Comparison of ENCODE assay signal across 8 cellular contexts in the genomic region with DNA sequence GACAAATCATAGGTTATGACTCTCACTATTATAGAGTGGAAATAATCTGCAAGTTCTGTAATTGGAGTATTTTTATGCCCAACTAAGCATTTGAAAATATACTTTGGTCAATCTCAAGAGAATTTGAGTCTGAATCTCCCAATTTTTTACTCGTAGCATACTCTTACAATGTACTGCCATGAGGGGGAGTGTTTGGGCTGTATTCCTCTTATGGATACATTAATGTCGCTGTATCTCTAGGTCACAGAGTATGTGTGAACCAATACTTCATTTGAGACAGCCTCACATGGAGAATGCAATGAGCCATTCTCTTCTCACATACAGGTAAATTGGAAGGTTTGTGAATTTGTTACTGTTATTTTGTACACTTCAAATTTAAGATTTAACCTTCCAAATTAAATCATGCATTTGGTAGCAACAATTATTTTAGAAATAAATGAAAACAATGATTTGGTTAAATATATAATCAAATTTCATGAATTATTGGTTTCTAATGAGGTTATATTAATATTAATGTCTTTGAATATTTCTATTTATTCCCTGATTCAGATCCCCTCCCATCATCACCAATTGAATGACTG. TPM values are rescaled to one million over a fixed set of nuclear protein-coding genes. Genes with fewer than 3 reads are reported as not detected.
DNase-seq lines count a peak whose midpoint lies in the region; ATAC-seq, FAIRE-seq and TF ChIP-seq lines count a peak whose summit lies in the region.

No MANE protein-coding gene starts in this region.

- H3K4me1 Mint-ChIP-seq in activated CD4-positive, alpha-beta T cell treated with anti-CD3 and anti-CD28 coated beads, Interleukin-2, amount 10 ng/mL, durations not matched to agents 24 days and 14 days = peaks cover 5% of the 10 kb centered on the region

- ATAC-seq in HG03135 (IDR thresholded peaks at IDR 0.05; ENCODE audit: unreplicated experiment) (peak; percentile 97), gastroesophageal sphincter (peak; percentile 69), psoas muscle (peak in 3 of 4 donors; percentile 49 to 54 (median 52))

- no peak for TF ChIP-seq EP300 in gastroesophageal sphincter (IDR thresholded peaks at IDR 0.05)

- H3K36me3 Mint-ChIP-seq in activated CD4-positive, alpha-beta T cell treated with anti-CD3 and anti-CD28 coated beads, Interleukin-2, amount 10 ng/mL, durations not matched to agents 24 days and 14 days (ENCODE audit: low read depth) = no peaks in the 10 kb centered on the region

- H3K4me3 Mint-ChIP-seq in activated CD4-positive, alpha-beta T cell treated with anti-CD3 and anti-CD28 coated beads, Interleukin-2, amount 10 ng/mL, durations not matched to agents 24 days and 14 days = no peak overlapping the region

- no peak overlapping the region for H3K27ac Mint-ChIP-seq in activated CD4-positive, alpha-beta T cell treated with anti-CD3 and anti-CD28 coated beads, Interleukin-2, amount 10 ng/mL, durations not matched to agents 24 days and 14 days

- H3K4me1 ChIP-seq in gastroesophageal sphincter (peaks cover 0 to 3% (median 0%) of the 10 kb centered on the region in 3 donors), psoas muscle (no peaks in the 10 kb centered on the region)

- intact Hi-C loops in activated CD4-positive, alpha-beta T cell treated with anti-CD3 and anti-CD28 coated beads, Interleukin-2, amount 10 ng/mL, durations not matched to agents 24 days and 14 days (cut with micrococcal nuclease) = loop anchor here (1.0 to 5.0 kb wide), 6 partner anchors 35 to 215 kb away; partner anchors contain the start of gene SLC9C1
- intact Hi-C loops in psoas muscle (cut with DNase I) = loop anchor here in 1 of 2 donors (10.0 kb wide), 1 partner anchor 187 kb away; no protein-coding TSS in a partner anchor

- H3K27me3 ChIP-seq in gastroesophageal sphincter (no peaks in the 10 kb centered on the region), psoas muscle (ENCODE audit: insufficient read depth in 3 of 3, low read length in 2 of 3) (no peaks in the 10 kb centered on the region)

- no peak overlapping the region for H3K27ac ChIP-seq in gastroesophageal sphincter
- H3K27ac ChIP-seq in psoas muscle = no peak overlapping the region

- FAIRE-seq in GM19239 (lab: Jason Lieb, UNC) = peak; percentile 84

- TF ChIP-seq CTCF in gastroesophageal sphincter (IDR thresholded peaks at IDR 0.05) = peak; percentile 27 to 69 (median 62)
- TF ChIP-seq CTCF in psoas muscle (IDR thresholded peaks at IDR 0.05) = peak; percentile 43

- peaks cover 8% of the 10 kb centered on the region for H3K27me3 Mint-ChIP-seq in activated CD4-positive, alpha-beta T cell treated with anti-CD3 and anti-CD28 coated beads, Interleukin-2, amount 10 ng/mL, durations not matched to agents 24 days and 14 days

- no peak for TF ChIP-seq POLR2A in gastroesophageal sphincter (IDR thresholded peaks at IDR 0.05)

- H3K4me3 ChIP-seq in gastroesophageal sphincter (no peak overlapping the region), psoas muscle (no peak overlapping the region)

- peak; percentile 67 for DNase-seq in DMS153 treated with DMSO at 0.1 percent for 48 hours (lab: John Stamatoyannopoulos, UW; ENCODE audit: unreplicated experiment)
- no peak for DNase-seq in GM19239 (ENCODE audit: insufficient read length, low spot score)
- DNase-seq in NCI-H2171 (lab: John Stamatoyannopoulos, UW) = peak; percentile 84
- DNase-seq in activated CD4-positive, alpha-beta T cell treated with anti-CD3 and anti-CD28 coated beads, Interleukin-2, amount 10 ng/mL, durations not matched to agents 24 days and 14 days = peak; percentile 87
- no peak for DNase-seq in psoas muscle
- DNase-seq in stimulated activated CD4-positive, alpha-beta T cell treated with anti-CD3 and anti-CD28 coated beads, Interleukin-12 subunit alpha, Interleukin-12 subunit beta, amount 100 ng/mL, for 4 hours = no peak

- H3K36me3 ChIP-seq in gastroesophageal sphincter (no peaks in the 10 kb centered on the region), psoas muscle (ENCODE audit: insufficient read depth in 1 of 2, low read depth in 1 of 2) (no peaks in the 10 kb centered on the region)

- no peaks in the 10 kb centered on the region for H3K9me3 Mint-ChIP-seq in activated CD4-positive, alpha-beta T cell treated with anti-CD3 and anti-CD28 coated beads, Interleukin-2, amount 10 ng/mL, durations not matched to agents 24 days and 14 days

- 0 to 6% methylated on average over 2 of the region's 2 CpGs for WGBS in gastroesophageal sphincter (ENCODE audit: low coverage in 1 of 2), 2 donors
- 1 to 3% (median 2%) methylated on average over 2 of the region's 2 CpGs for WGBS in psoas muscle, 3 donors

- H3K9me3 ChIP-seq in gastroesophageal sphincter (no peaks in the 10 kb centered on the region), psoas muscle (no peaks in the 10 kb centered on the region)

RNA-seq across cellular contexts. Expression of gene CD200, which starts 5.5 kb away (rescaled TPM):
- 144 and 151 TPM in 2 replicates for total RNA-seq in activated CD4-positive, alpha-beta T cell treated with anti-CD3 and anti-CD28 coated beads, Interleukin-2, amount 10 ng/mL, durations not matched to agents 24 days and 14 days
- total RNA-seq in gastroesophageal sphincter (10 to 100 TPM in 1 of 4 donors, 1 to 10 TPM in 3; 2.5 to 15.6 (median 4.8) TPM), psoas muscle (1 to 10 TPM in 2 of 4 donors, under 1 TPM in 2; 0.59 to 1.5 (median 0.90) TPM)
- under 1 TPM; 0.67 to 0.75 (median 0.68) TPM for polyA plus RNA-seq in psoas muscle

RNA-seq across cellular contexts. Expression of gene SLC9C1, which starts 33.4 kb away (rescaled TPM):
- total RNA-seq in activated CD4-positive, alpha-beta T cell treated with anti-CD3 and anti-CD28 coated beads, Interleukin-2, amount 10 ng/mL, durations not matched to agents 24 days and 14 days = not detected in 2 replicates
- total RNA-seq in gastroesophageal sphincter (under 1 TPM in 1 of 4 donors, not detected in 3; 0.15 TPM), psoas muscle (under 1 TPM; 0.10 to 0.32 (median 0.19) TPM)
- polyA plus RNA-seq in psoas muscle = under 1 TPM in 1 of 3 donors, not detected in 2; 0.01 TPM

Comparison
In these comparisons a context has a peak if more than half of its experiments do, and no peak if none do; other contexts are left out.
1. DNase-seq: peak in DMS153 treated with DMSO at 0.1 percent for 48 hours (single experiment), NCI-H2171 (single experiment) and activated CD4-positive, alpha-beta T cell treated with anti-CD3 and anti-CD28 coated beads, Interleukin-2, amount 10 ng/mL, durations not matched to agents 24 days and 14 days (single experiment); none in GM19239 (single experiment), psoas muscle (0 of 2) and stimulated activated CD4-positive, alpha-beta T cell treated with anti-CD3 and anti-CD28 coated beads, Interleukin-12 subunit alpha, Interleukin-12 subunit beta, amount 100 ng/mL, for 4 hours (single experiment).
2. Peak in every context shown above with its lines, with median percentiles within 50 percentile points of each other: ATAC-seq.